Comparison of ENCODE assay signal across 13 cellular contexts in genomic region chrX:9148626-9149385, GRCh38.
DNase-seq lines count a peak whose midpoint lies in the region; ATAC-seq and TF ChIP-seq lines count a peak whose summit lies in the region.
"Had no signal": no experiment of that assay in that cellular context is flagged by ENCODE, and none has a peak within 500 bp of the region (broad histone marks: within the 10 kb centered on the region; RNA-seq: fewer than 3 reads in every experiment).

No MANE protein-coding gene starts in this region.

- H3K36me3 Mint-ChIP-seq in glutamatergic neuron (ENCODE audit: unreplicated experiment), result no peaks in the 10 kb centered on the region
- H3K36me3 Mint-ChIP-seq: memory B cell had no signal

- H3K4me3 ChIP-seq in AG04450 (ENCODE audit: low read depth, low read length) (no peak overlapping the region), NT2/D1 (ENCODE audit: insufficient read length, low read depth) (peak overlapping the region; percentile 20), epithelial cell of esophagus (ENCODE audit: low read length) (no peak overlapping the region), muscle layer of duodenum (ENCODE audit: low read depth in 1 of 2, low read length in 2 of 2) (no peak overlapping the region)
- H3K4me3 ChIP-seq: skin epidermis had no signal

- no peaks in the 10 kb centered on the region for H3K36me3 ChIP-seq in NT2/D1 (ENCODE audit: insufficient read depth, insufficient read length, low read length)
- H3K36me3 ChIP-seq in muscle layer of duodenum (ENCODE audit: control insufficient read depth in 1 of 2, insufficient read depth in 2 of 2, low read length in 2 of 2), result no peaks in the 10 kb centered on the region

- H3K27ac Mint-ChIP-seq in glutamatergic neuron (ENCODE audit: unreplicated experiment), result no peak overlapping the region
- H3K27ac Mint-ChIP-seq: activated T-helper 2 cell treated with anti-CD3 and anti-CD28 coated beads, Interferon-gamma antibody, Interleukin-2, Interleukin-4, amounts not matched to agents 10 μg/mL and 5 μg/mL and 100 μg/mL, durations not matched to agents 14 hours and 24 hours and 36 hours; memory B cell had no signal

- peaks cover 5% of the 10 kb centered on the region; the same call in 1 of the 2 replicates for H3K9me3 ChIP-seq in AG04450 (ENCODE audit: control insufficient read depth, insufficient read depth, low read length)
- peaks cover 33% of the 10 kb centered on the region for H3K9me3 ChIP-seq in NT2/D1 (ENCODE audit: insufficient read depth, low read length)
- H3K9me3 ChIP-seq in muscle layer of duodenum (ENCODE audit: control insufficient read depth in 1 of 2, low read length in 2 of 2), result no peaks in the 10 kb centered on the region

- TF ChIP-seq CTCF in AG04450 (IDR thresholded peaks at IDR 0.05; ENCODE audit: low read depth, low read length), result no peak
- no peak for TF ChIP-seq CTCF in epithelial cell of esophagus (IDR thresholded peaks at IDR 0.05; ENCODE audit: insufficient read depth, low read depth, low read length, missing control alignments)
- no peak for TF ChIP-seq CTCF in glutamatergic neuron (IDR thresholded peaks at IDR 0.05; ENCODE audit: partially characterized antibody, unreplicated experiment)

- peak overlapping the region; percentile 63 for H3K9ac ChIP-seq in NT2/D1 (ENCODE audit: insufficient read length, low read depth)

- H3K4me1 ChIP-seq in NT2/D1 (ENCODE audit: insufficient read depth, insufficient read length) (peaks cover 4% of the 10 kb centered on the region), muscle layer of duodenum (ENCODE audit: control insufficient read depth in 1 of 2, insufficient read depth in 2 of 2, low read length in 2 of 2) (peaks cover 0 to 15% of the 10 kb centered on the region in 2 donors)

- CTCF ChIA-PET in AG04450 (lab: Charles Lee), result interaction anchor here (0.7 kb wide), 1 partner anchor 472 kb away, joined by 4 read pairs; no protein-coding TSS in a partner anchor

- DNase-seq in AG04450 (ENCODE audit: low read depth, low spot score) (no peak), NT2/D1 (ENCODE audit: low read depth, low spot score) (peak; percentile 86), epithelial cell of esophagus (ENCODE audit: low read depth) (peak; percentile 35), NCI-H446 treated with DMSO at 0.1 percent for 48 hours (lab: John Stamatoyannopoulos, UW) (no peak), glutamatergic neuron (no peak), NK-92 (lab: John Stamatoyannopoulos, UW; ENCODE audit: unreplicated experiment) (no peak)
- DNase-seq: effector memory CD4-positive, alpha-beta T cell; NCI-H1436 had no signal

- no peaks in the 10 kb centered on the region for H3K27me3 ChIP-seq in AG04450 (ENCODE audit: control insufficient read depth, insufficient read depth, low read length)
- no peaks in the 10 kb centered on the region for H3K27me3 ChIP-seq in NT2/D1 (ENCODE audit: insufficient read depth, insufficient read length)
- no peaks in the 10 kb centered on the region for H3K27me3 ChIP-seq in muscle layer of duodenum (ENCODE audit: low read depth, low read length)

- H3K4me3 Mint-ChIP-seq in glutamatergic neuron (ENCODE audit: unreplicated experiment), result no peak overlapping the region
- H3K4me3 Mint-ChIP-seq: memory B cell had no signal

- H3K9me3 Mint-ChIP-seq in glutamatergic neuron (ENCODE audit: unreplicated experiment), result no peaks in the 10 kb centered on the region

- H3K4me1 Mint-ChIP-seq in glutamatergic neuron (ENCODE audit: low read depth, unreplicated experiment), result no peaks in the 10 kb centered on the region

- H3K27ac ChIP-seq in AG04450 (ENCODE audit: low read depth, low read length) (peak overlapping the region; percentile 84), muscle layer of duodenum (ENCODE audit: low read length) (peak overlapping the region; percentile 1)

- no peak for ATAC-seq in GM18873 (IDR thresholded peaks at IDR 0.05; ENCODE audit: low FRiP score, unreplicated experiment)

- no peaks in the 10 kb centered on the region for H3K27me3 Mint-ChIP-seq in glutamatergic neuron (ENCODE audit: unreplicated experiment)

- POLR2A ChIA-PET in AG04450 (lab: Yijun Ruan, JAX), result no interaction called here

Comparison
In these comparisons a context has a peak if more than half of its experiments do, and no peak if none do; other contexts are left out.
1. DNase-seq: peak in NT2/D1 (single experiment) and epithelial cell of esophagus (single experiment); none in AG04450 (single experiment), NCI-H446 treated with DMSO at 0.1 percent for 48 hours (single experiment), glutamatergic neuron (single experiment) and NK-92 (single experiment).